25 cellular contexts compared by ENCODE assay signal in genomic region chr21:31531967-31532366, GRCh38.
DNase-seq lines count a peak whose midpoint lies in the region; ATAC-seq lines count a peak whose summit lies in the region.
"Had no signal": no experiment of that assay in that cellular context is flagged by ENCODE, and none has a peak within 500 bp of the region (broad histone marks: within the 10 kb centered on the region; RNA-seq: fewer than 3 reads in every experiment).

No MANE protein-coding gene starts in this region.

- no peak for ATAC-seq in HG03097 (IDR thresholded peaks at IDR 0.05; ENCODE audit: low FRiP score, unreplicated experiment)
- ATAC-seq in HG02623 (IDR thresholded peaks at IDR 0.05; ENCODE audit: unreplicated experiment): no peak
- no peak for ATAC-seq in stimulated activated naive CD8-positive, alpha-beta T cell treated with anti-CD3 and anti-CD28 coated beads, Interleukin-15, Interleukin-2, amounts not matched to agents 100 U/mL and 50 U/mL, for 24 hours
- ATAC-seq: GM12878; lower lobe of right lung; psoas muscle; stimulated activated naive B cell treated with anti-CD40 and anti-IgM and Interleukin-4, amounts not matched to agents 10 μg/mL and 1 μg/mL and 100 μg/mL, for 72 hours; WTC11 had no signal

- no peaks in the 10 kb centered on the region for H3K36me3 ChIP-seq in mesendoderm (ENCODE audit: control insufficient read depth, insufficient read depth, low read length)
- H3K36me3 ChIP-seq: lower lobe of right lung, thyroid gland had no signal

- H3K9ac ChIP-seq in mesendoderm (ENCODE audit: low read length): no peak overlapping the region
- H3K9ac ChIP-seq: SK-N-SH had no signal

- no peak overlapping the region for H3K27ac ChIP-seq in mesendoderm (ENCODE audit: low read depth, low read length)
- H3K27ac ChIP-seq: 22Rv1, lower lobe of right lung, psoas muscle, RWPE1, thyroid gland had no signal

- H3K4ac ChIP-seq in mesendoderm (ENCODE audit: low read depth, low read length): no peak overlapping the region

- no peak overlapping the region for H3K56ac ChIP-seq in mesendoderm (ENCODE audit: low read length)

- H3K23ac ChIP-seq in mesendoderm (ENCODE audit: low read length): no peak overlapping the region

- no peak overlapping the region for H2BK120ac ChIP-seq in mesendoderm (ENCODE audit: low read depth, low read length)

- no peaks in the 10 kb centered on the region for H3K27me3 ChIP-seq in mesendoderm (ENCODE audit: insufficient read depth, low read length, poor library complexity)
- H3K27me3 ChIP-seq: thyroid gland had no signal

- no peak overlapping the region for H2BK5ac ChIP-seq in mesendoderm (ENCODE audit: low read length)

- H3K4me2 ChIP-seq in mesendoderm (ENCODE audit: low read length): no peak overlapping the region
- H3K4me2 ChIP-seq: SK-N-SH had no signal

- H4K5ac ChIP-seq in mesendoderm (ENCODE audit: low read length): no peak overlapping the region

- H2AK5ac ChIP-seq in mesendoderm (ENCODE audit: low read length): no peak overlapping the region

- H3K79me2 ChIP-seq in mesendoderm (ENCODE audit: control insufficient read depth, insufficient read depth, low read length): peaks cover 32% of the 10 kb centered on the region

- H2BK15ac ChIP-seq in mesendoderm (replicated peaks; ENCODE audit: low read depth): no peak overlapping the region

- WGBS in mesendoderm (ENCODE audit: extremely low coverage, insufficient coverage, low lambda C conversion rate): no CpG with 5 or more reads among the region's 1 CpG

- H4K8ac ChIP-seq in mesendoderm (ENCODE audit: low read depth, low read length): no peak overlapping the region

- H3K4me3 ChIP-seq in mesendoderm (ENCODE audit: low read length): no peak overlapping the region
- H3K4me3 ChIP-seq: GM12878, lower lobe of right lung, psoas muscle, thyroid gland had no signal

- H3K18ac ChIP-seq in mesendoderm (ENCODE audit: low read length): no peak overlapping the region

- H3K4me1 ChIP-seq in mesendoderm (ENCODE audit: control insufficient read depth, low read depth, low read length): peaks cover 25% of the 10 kb centered on the region
- H3K4me1 ChIP-seq: lower lobe of right lung, psoas muscle, thyroid gland had no signal

- H3K79me1 ChIP-seq in mesendoderm (ENCODE audit: low read length): peaks cover 21% of the 10 kb centered on the region

- peak; percentile 71 for DNase-seq in DMS 273 (lab: John Stamatoyannopoulos, UW; ENCODE audit: unreplicated experiment)
- DNase-seq in DMS 273 treated with DMSO at 0.1 percent for 48 hours (lab: John Stamatoyannopoulos, UW): no peak
- peak; percentile 13 for DNase-seq in COR-L47 (lab: John Stamatoyannopoulos, UW)
- peak; percentile 16 for DNase-seq in NCI-H774 (lab: John Stamatoyannopoulos, UW)
- DNase-seq in mesendoderm: peak; percentile 42
- no peak for DNase-seq in stimulated activated naive CD8-positive, alpha-beta T cell treated with anti-CD3 and anti-CD28 coated beads, Interleukin-15, Interleukin-2, amounts not matched to agents 100 U/mL and 50 U/mL, for 24 hours
- DNase-seq: CD4-positive, alpha-beta memory T cell; cerebellar nuclear complex; foreskin melanocyte; hippocampal formation; Karpas-422; lower lobe of right lung; NCI-H2227 treated with DMSO at 0.1 percent for 48 hours; psoas muscle; SK-N-SH; small intestine; stimulated activated CD4-positive, alpha-beta T cell treated with anti-CD3 and anti-CD28 coated beads, Interleukin-2, amount 100 ng/mL, for 48 hours; stimulated activated naive B cell treated with anti-CD40 and anti-IgM and Interleukin-4, amounts not matched to agents 10 μg/mL and 1 μg/mL and 100 μg/mL, for 72 hours; thyroid gland had no signal

Comparison
In these comparisons a context has a peak if more than half of its experiments do, and no peak if none do; other contexts are left out.
1. DNase-seq: peak in DMS 273 (single experiment), COR-L47 (single experiment), NCI-H774 (single experiment) and mesendoderm (single experiment); none in DMS 273 treated with DMSO at 0.1 percent for 48 hours (single experiment) and stimulated activated naive CD8-positive, alpha-beta T cell treated with anti-CD3 and anti-CD28 coated beads, Interleukin-15, Interleukin-2, amounts not matched to agents 100 U/mL and 50 U/mL, for 24 hours (single experiment).